8 cellular contexts compared by ENCODE assay signal in the genomic region with DNA sequence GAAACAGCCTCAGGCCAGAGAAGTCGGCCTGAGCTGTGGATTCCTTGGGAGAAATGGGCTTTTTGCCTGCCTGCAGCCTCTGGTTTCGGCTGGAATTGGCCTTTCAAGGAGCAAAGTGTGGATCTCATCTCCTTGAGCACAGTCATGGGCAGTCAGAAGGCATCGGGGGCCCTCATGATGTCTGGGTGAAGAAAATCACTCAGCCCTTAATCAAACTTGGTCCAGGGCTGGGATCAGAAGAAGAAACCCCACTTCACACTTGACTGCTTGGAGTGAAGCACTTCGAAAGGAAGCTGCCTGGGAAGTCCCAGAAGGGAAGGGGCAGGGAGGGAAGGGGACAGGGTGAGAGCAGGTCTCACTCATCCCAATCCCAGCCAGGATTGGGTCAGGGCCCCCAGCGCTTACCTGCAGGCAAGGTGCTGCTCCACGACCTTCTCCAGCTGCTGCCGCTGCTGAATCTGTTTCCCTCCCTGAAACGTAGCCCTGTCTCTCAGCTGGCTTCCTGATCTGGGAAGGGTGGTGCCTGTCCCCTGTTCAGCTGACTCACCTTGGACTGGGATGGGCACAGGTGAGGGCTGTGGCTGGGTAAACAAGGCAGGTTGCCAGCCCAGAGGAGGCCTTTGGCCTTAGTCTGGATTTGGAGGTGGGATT. TPM values are rescaled to one million over a fixed set of nuclear protein-coding genes. Genes with fewer than 3 reads are reported as not detected.
DNase-seq lines count a peak whose midpoint lies in the region; ATAC-seq and TF ChIP-seq lines count a peak whose summit lies in the region.

TSS of gene SDCBP2 (minus strand) at position 460 of the 651 bp plus-strand sequence. CDS start 8,723 bp downstream, outside the sequence.

- TF ChIP-seq EP300 in suprapubic skin (IDR thresholded peaks at IDR 0.05) = no peak

- peak within 1 kb of the TSS; percentile 78 to 89 for H3K27ac Mint-ChIP-seq in activated naive CD4-positive, alpha-beta T cell treated with anti-CD3 and anti-CD28 coated beads, Interleukin-2, amount 50 U/mL, for 72 hours

- H3K36me3 Mint-ChIP-seq in activated naive CD4-positive, alpha-beta T cell treated with anti-CD3 and anti-CD28 coated beads, Interleukin-2, amount 50 U/mL, for 72 hours = peaks cover 0 to 12% of the 10 kb centered on the region in 2 donors

- H3K27ac ChIP-seq in suprapubic skin = peak within 1 kb of the TSS; percentile 97

- H3K9me3 ChIP-seq in suprapubic skin = no peaks in the 10 kb centered on the region

- DNase-seq in activated CD8-positive, alpha-beta memory T cell treated with anti-CD3 and anti-CD28 coated beads for 24 hours = peak; percentile 52
- DNase-seq in activated CD8-positive, alpha-beta memory T cell treated with anti-CD3 and anti-CD28 coated beads, Interleukin-2, amount 50 U/mL, for 4 hours = no peak
- DNase-seq in activated naive CD4-positive, alpha-beta T cell treated with anti-CD3 and anti-CD28 coated beads, Interleukin-2, amount 50 U/mL, for 72 hours (ENCODE audit: low spot score in 2 of 2) = peak in 1 of 2 donors; percentile 55
- DNase-seq in left lobe of liver (ENCODE audit: low spot score) (peak; percentile 73), suprapubic skin (ENCODE audit: low spot score in 2 of 2) (peak; percentile 73 to 75), cortex of kidney (lab: John Stamatoyannopoulos, UW) (no peak), kidney glomerular epithelial cell (lab: John Stamatoyannopoulos, UW) (no peak), NCI-H187 (lab: John Stamatoyannopoulos, UW) (no peak)

- H3K4me1 ChIP-seq in suprapubic skin = peaks cover 69% of the 10 kb centered on the region

- no peaks in the 10 kb centered on the region for H3K9me3 Mint-ChIP-seq in activated naive CD4-positive, alpha-beta T cell treated with anti-CD3 and anti-CD28 coated beads, Interleukin-2, amount 50 U/mL, for 72 hours

- TF ChIP-seq CTCF in suprapubic skin (IDR thresholded peaks at IDR 0.05) = no peak

- peak within 1 kb of the TSS; percentile 38 for H3K4me3 ChIP-seq in suprapubic skin

- H3K36me3 ChIP-seq in suprapubic skin = no peaks in the 10 kb centered on the region

- no peak for ATAC-seq in activated naive CD4-positive, alpha-beta T cell treated with anti-CD3 and anti-CD28 coated beads, Interleukin-2, amount 50 U/mL, for 72 hours
- peak; percentile 15 for ATAC-seq in left lobe of liver

- 40% methylated on average over 5 of the region's 8 CpGs for WGBS in suprapubic skin

- no peaks in the 10 kb centered on the region for H3K27me3 ChIP-seq in suprapubic skin

- TF ChIP-seq POLR2A in suprapubic skin (IDR thresholded peaks at IDR 0.05) = no peak

RNA-seq across cellular contexts. Expression of gene SDCBP2, which starts in this region (rescaled TPM):
- total RNA-seq in activated naive CD4-positive, alpha-beta T cell treated with anti-CD3 and anti-CD28 coated beads, Interleukin-2, amount 50 U/mL, for 72 hours = 10 to 100 TPM in 1 of 2 donors, 1 to 10 TPM in 1; 4.9 to 18.5 TPM
- total RNA-seq in left lobe of liver = 6.4 TPM
- total RNA-seq in suprapubic skin = 100 to 1,000 TPM in 3 of 4 donors, 10 to 100 TPM in 1; 74.4 to 143 (median 115) TPM

Comparison
In these comparisons a context has a peak if more than half of its experiments do, and no peak if none do; other contexts are left out.
1. DNase-seq: peak in activated CD8-positive, alpha-beta memory T cell treated with anti-CD3 and anti-CD28 coated beads for 24 hours (single experiment), left lobe of liver (single experiment) and suprapubic skin (2 of 2); none in activated CD8-positive, alpha-beta memory T cell treated with anti-CD3 and anti-CD28 coated beads, Interleukin-2, amount 50 U/mL, for 4 hours (single experiment), cortex of kidney (single experiment), kidney glomerular epithelial cell (single experiment) and NCI-H187 (0 of 2).